Comparison of ENCODE assay signal across 15 cellular contexts in genomic region chr20:9412309-9412708, GRCh38.
A peak's percentile ranks its signal among the peaks of the same experiment; 100 is the strongest.
DNase-seq lines count a peak whose midpoint lies in the region; ATAC-seq and FAIRE-seq lines count a peak whose summit lies in the region.
"Had no signal": no experiment of that assay in that cellular context is flagged by ENCODE, and none has a peak within 500 bp of the region (broad histone marks: within the 10 kb centered on the region; RNA-seq: fewer than 3 reads in every experiment).

No MANE protein-coding gene starts in this region.

- H3K27me3 Mint-ChIP-seq in activated T-cell treated with anti-CD3 and anti-CD28 coated beads, Interleukin-2, amount 50 U/mL, for 72 hours (ENCODE audit: low read depth) = no peaks in the 10 kb centered on the region

- H3K4me1 Mint-ChIP-seq in activated T-cell treated with anti-CD3 and anti-CD28 coated beads, Interleukin-2, amount 50 U/mL, for 72 hours (ENCODE audit: low read depth) = no peaks in the 10 kb centered on the region

- no peak overlapping the region for H3K4me3 Mint-ChIP-seq in activated T-cell treated with anti-CD3 and anti-CD28 coated beads, Interleukin-2, amount 50 U/mL, for 72 hours
- H3K4me3 Mint-ChIP-seq: activated T-helper 1 cell treated with anti-CD3 and anti-CD28 coated beads, Interleukin-12 subunit alpha, Interleukin-12 subunit beta, Interleukin-2, Interleukin-4 antibody, amounts not matched to agents 30 ng/mL and 10 ng/mL and 1 ng/mL, durations not matched to agents 14 hours and 24 hours and 36 hours had no signal

- no peak for FAIRE-seq in RCC 7860 (lab: Jason Lieb, UNC)
- FAIRE-seq: H1, HepG2 had no signal

- intact Hi-C loops in Right ventricle myocardium inferior (cut with DNase I) = no loop called here

- ATAC-seq in GM18508 (IDR thresholded peaks at IDR 0.05; ENCODE audit: insufficient read depth, unreplicated experiment) (peak; percentile 86), GM21381 (IDR thresholded peaks at IDR 0.05; ENCODE audit: unreplicated experiment) (peak; percentile 71), HG02884 (IDR thresholded peaks at IDR 0.05; ENCODE audit: unreplicated experiment) (peak; percentile 65), HG03565 (IDR thresholded peaks at IDR 0.05; ENCODE audit: unreplicated experiment) (peak; percentile 60), Right ventricle myocardium inferior (no peak)
- no peak for ATAC-seq in activated T-cell treated with anti-CD3 and anti-CD28 coated beads, Interleukin-2, amount 50 U/mL, for 72 hours (replicated peaks in 1 of 2)
- ATAC-seq: heart right ventricle, HepG2 had no signal

- no peak for DNase-seq in Right ventricle myocardium inferior (ENCODE audit: missing footprints)
- DNase-seq in activated T-cell treated with anti-CD3 and anti-CD28 coated beads, Interleukin-2, amount 50 U/mL, for 72 hours = no peak
- no peak for DNase-seq in activated T-cell treated with anti-CD3 and anti-CD28 coated beads, Interleukin-2, amount 50 U/mL, for 1 hour
- no peak for DNase-seq in RCC 7860 (ENCODE audit: low spot score)
- DNase-seq: EL, heart right ventricle, NCI-H1417, occipital lobe had no signal

- H3K36me3 Mint-ChIP-seq in activated T-cell treated with anti-CD3 and anti-CD28 coated beads, Interleukin-2, amount 50 U/mL, for 72 hours (ENCODE audit: insufficient read depth in 2 of 2) = no peaks in the 10 kb centered on the region

- no peaks in the 10 kb centered on the region for H3K9me3 Mint-ChIP-seq in activated T-cell treated with anti-CD3 and anti-CD28 coated beads, Interleukin-2, amount 50 U/mL, for 72 hours
- H3K9me3 Mint-ChIP-seq: activated T-helper 1 cell treated with anti-CD3 and anti-CD28 coated beads, Interleukin-12 subunit alpha, Interleukin-12 subunit beta, Interleukin-2, Interleukin-4 antibody, amounts not matched to agents 30 ng/mL and 10 ng/mL and 1 ng/mL, durations not matched to agents 14 hours and 24 hours and 36 hours had no signal

- no peak overlapping the region for H3K27ac Mint-ChIP-seq in activated T-cell treated with anti-CD3 and anti-CD28 coated beads, Interleukin-2, amount 50 U/mL, for 72 hours
- H3K27ac Mint-ChIP-seq: activated T-helper 1 cell treated with anti-CD3 and anti-CD28 coated beads, Interleukin-12 subunit alpha, Interleukin-12 subunit beta, Interleukin-2, Interleukin-4 antibody, amounts not matched to agents 30 ng/mL and 10 ng/mL and 1 ng/mL, durations not matched to agents 14 hours and 24 hours and 36 hours had no signal

Comparison
In these comparisons a context has a peak if more than half of its experiments do, and no peak if none do; other contexts are left out.
1. ATAC-seq: peak in GM18508 (single experiment), GM21381 (single experiment), HG02884 (single experiment) and HG03565 (single experiment); none in Right ventricle myocardium inferior (single experiment) and activated T-cell treated with anti-CD3 and anti-CD28 coated beads, Interleukin-2, amount 50 U/mL, for 72 hours (0 of 2).